ENCODE assay signal across 1 cellular context in the genomic region with DNA sequence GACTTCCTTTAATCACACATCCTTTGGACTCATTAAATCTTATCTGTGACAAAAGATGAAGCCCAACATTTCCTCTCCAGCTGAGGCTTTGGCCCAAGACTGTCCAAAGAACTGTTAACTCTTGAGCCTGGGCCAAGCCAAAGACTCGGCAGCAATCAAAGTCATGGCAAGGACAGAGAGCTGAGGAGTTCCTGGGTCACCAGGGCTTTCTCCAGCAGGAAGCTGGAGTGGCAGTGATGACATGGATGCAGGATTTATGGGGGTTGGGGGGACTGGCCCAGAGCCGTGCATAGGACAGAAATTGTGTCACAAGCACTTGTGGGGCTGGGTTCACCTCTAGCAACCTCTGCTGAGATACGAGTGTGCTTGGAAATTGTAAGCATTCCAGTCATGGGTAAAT.
TF ChIP-seq lines count a peak whose summit lies in the region.

No MANE protein-coding gene starts in this region.

TF ChIP-seq in SK-N-SH, 30 proteins besides CTCF, POLR2A, EP300 and RAD21 (continued from another document):
- TF ChIP-seq, protein P1, sequence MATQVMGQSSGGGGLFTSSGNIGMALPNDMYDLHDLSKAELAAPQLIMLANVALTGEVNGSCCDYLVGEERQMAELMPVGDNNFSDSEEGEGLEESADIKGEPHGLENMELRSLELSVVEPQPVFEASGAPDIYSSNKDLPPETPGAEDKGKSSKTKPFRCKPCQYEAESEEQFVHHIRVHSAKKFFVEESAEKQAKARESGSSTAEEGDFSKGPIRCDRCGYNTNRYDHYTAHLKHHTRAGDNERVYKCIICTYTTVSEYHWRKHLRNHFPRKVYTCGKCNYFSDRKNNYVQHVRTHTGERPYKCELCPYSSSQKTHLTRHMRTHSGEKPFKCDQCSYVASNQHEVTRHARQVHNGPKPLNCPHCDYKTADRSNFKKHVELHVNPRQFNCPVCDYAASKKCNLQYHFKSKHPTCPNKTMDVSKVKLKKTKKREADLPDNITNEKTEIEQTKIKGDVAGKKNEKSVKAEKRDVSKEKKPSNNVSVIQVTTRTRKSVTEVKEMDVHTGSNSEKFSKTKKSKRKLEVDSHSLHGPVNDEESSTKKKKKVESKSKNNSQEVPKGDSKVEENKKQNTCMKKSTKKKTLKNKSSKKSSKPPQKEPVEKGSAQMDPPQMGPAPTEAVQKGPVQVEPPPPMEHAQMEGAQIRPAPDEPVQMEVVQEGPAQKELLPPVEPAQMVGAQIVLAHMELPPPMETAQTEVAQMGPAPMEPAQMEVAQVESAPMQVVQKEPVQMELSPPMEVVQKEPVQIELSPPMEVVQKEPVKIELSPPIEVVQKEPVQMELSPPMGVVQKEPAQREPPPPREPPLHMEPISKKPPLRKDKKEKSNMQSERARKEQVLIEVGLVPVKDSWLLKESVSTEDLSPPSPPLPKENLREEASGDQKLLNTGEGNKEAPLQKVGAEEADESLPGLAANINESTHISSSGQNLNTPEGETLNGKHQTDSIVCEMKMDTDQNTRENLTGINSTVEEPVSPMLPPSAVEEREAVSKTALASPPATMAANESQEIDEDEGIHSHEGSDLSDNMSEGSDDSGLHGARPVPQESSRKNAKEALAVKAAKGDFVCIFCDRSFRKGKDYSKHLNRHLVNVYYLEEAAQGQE (IDR thresholded peaks at IDR 0.05; ENCODE audit: low read depth, low read length): no peak
- TF ChIP-seq FOXJ3 (CRISPR knock-in tag; IDR thresholded peaks at IDR 0.05) (no peak), ELF1 (IDR thresholded peaks at IDR 0.05) (no peak), TCF12 (IDR thresholded peaks at IDR 0.05) (peak; percentile 45), RFX5 (IDR thresholded peaks at IDR 0.05; ENCODE audit: low read length) (no peak)
- TF ChIP-seq, protein P2, sequence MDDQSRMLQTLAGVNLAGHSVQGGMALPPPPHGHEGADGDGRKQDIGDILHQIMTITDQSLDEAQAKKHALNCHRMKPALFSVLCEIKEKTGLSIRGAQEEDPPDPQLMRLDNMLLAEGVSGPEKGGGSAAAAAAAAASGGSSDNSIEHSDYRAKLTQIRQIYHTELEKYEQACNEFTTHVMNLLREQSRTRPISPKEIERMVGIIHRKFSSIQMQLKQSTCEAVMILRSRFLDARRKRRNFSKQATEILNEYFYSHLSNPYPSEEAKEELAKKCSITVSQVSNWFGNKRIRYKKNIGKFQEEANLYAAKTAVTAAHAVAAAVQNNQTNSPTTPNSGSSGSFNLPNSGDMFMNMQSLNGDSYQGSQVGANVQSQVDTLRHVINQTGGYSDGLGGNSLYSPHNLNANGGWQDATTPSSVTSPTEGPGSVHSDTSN (IDR thresholded peaks at IDR 0.05): peak; percentile 57
